ENCODE assay signal across 31 cellular contexts in genomic region chr7:16007911-16008310, GRCh38.
"Had no signal": no experiment of that assay in that cellular context is flagged by ENCODE, and none has a peak within 500 bp of the region (broad histone marks: within the 10 kb centered on the region; RNA-seq: fewer than 3 reads in every experiment).

No MANE protein-coding gene starts in this region.

- DNase-seq: activated CD4-positive, alpha-beta T cell treated with anti-CD3 and anti-CD28 coated beads for 1 hour; activated CD4-positive, alpha-beta T cell treated with anti-CD3 and anti-CD28 coated beads, Interleukin-2, amount 10 ng/mL, durations not matched to agents 24 days and 14 days; activated CD4-positive, alpha-beta T cell treated with anti-CD3 and anti-CD28 coated beads, Interleukin-2, amount 50 U/mL, for 4 hours; activated CD4-positive, CD25-positive, alpha-beta regulatory T cell; activated CD8-positive, alpha-beta T cell treated with anti-CD3 and anti-CD28 coated beads for 36 hours; activated effector memory CD4-positive, alpha-beta T cell treated with anti-CD3 and anti-CD28 coated beads, Interleukin-2, amount 50 U/mL, for 16 hours; activated naive CD4-positive, alpha-beta T cell; activated naive CD4-positive, alpha-beta T cell treated with anti-CD3 and anti-CD28 coated beads, Interleukin-2, amount 50 U/mL, for 16 hours; activated naive CD8-positive, alpha-beta T cell treated with anti-CD3 and anti-CD28 coated beads for 36 hours; activated T-cell treated with anti-CD3 and anti-CD28 coated beads, Interleukin-2, amount 50 U/mL, for 1 hour; activated T-cell treated with anti-CD3 and anti-CD28 coated beads, Interleukin-2, amount 50 U/mL, for 72 hours; amygdala; body of pancreas; Kasumi-1; MG63; NCI-H1048; NCI-H1105 treated with DMSO at 0.1 percent for 48 hours; NCI-H1436; NCI-H1694 treated with DMSO at 0.1 percent for 48 hours; NCI-H2029; NCI-H345; NCI-H524 treated with DMSO at 0.1 percent for 48 hours; SHP77; SJCRH30; T1000; WERI-Rb-1 had no signal

- H3K9me3 ChIP-seq: ascending aorta, body of pancreas, MG63, SJCRH30 had no signal

- H3K4me3 ChIP-seq: ascending aorta, body of pancreas, breast epithelium, MG63, SJCRH30, SK-N-MC had no signal

- H3K36me3 ChIP-seq: ascending aorta, breast epithelium, MG63, SJCRH30, WERI-Rb-1 had no signal

- ATAC-seq: activated CD8-positive, alpha-beta T cell treated with anti-CD3 and anti-CD28 coated beads for 36 hours; activated T-cell treated with anti-CD3 and anti-CD28 coated beads, Interleukin-2, amount 50 U/mL, for 72 hours; activated T-helper 17 cell treated with anti-CD3 and anti-CD28 coated beads, Interleukin-2, amount 50 U/mL, for 72 hours; body of pancreas; Panc1 had no signal

- H3K4me1 ChIP-seq: ascending aorta, body of pancreas, breast epithelium, SJCRH30 had no signal

- H3K27ac ChIP-seq: ascending aorta, body of pancreas, breast epithelium, SJCRH30, SK-N-MC, WERI-Rb-1 had no signal

- H3K27me3 ChIP-seq: ascending aorta, body of pancreas, breast epithelium, MG63, SJCRH30 had no signal
